ENCODE assay signal across 29 cellular contexts in genomic region chr10:117294039-117294438, GRCh38. TPM values are rescaled to one million over a fixed set of nuclear protein-coding genes. Genes with fewer than 3 reads are reported as not detected.
"Had no signal": no experiment of that assay in that cellular context is flagged by ENCODE, and none has a peak within 500 bp of the region (broad histone marks: within the 10 kb centered on the region; RNA-seq: fewer than 3 reads in every experiment).

No MANE protein-coding gene starts in this region.

- H3K27me3 ChIP-seq: ovary, right lobe of liver, sigmoid colon, stomach, thyroid gland, tibial nerve, upper lobe of left lung, vagina had no signal

- ATAC-seq: natural killer cell treated with Interleukin-12 subunit alpha and Interleukin-12 subunit beta and Interleukin-15 and Interleukin-18, amount 100 ng/mL, for 72 hours; psoas muscle; right cardiac atrium; right lobe of liver; stimulated activated effector memory CD8-positive, alpha-beta T cell treated with anti-CD3 and anti-CD28 coated beads, Interleukin-12 subunit alpha, Interleukin-12 subunit beta, amount 100 ng/mL, for 72 hours; stimulated activated naive B cell treated with anti-CD40 and anti-IgM and Interleukin-4, amounts not matched to agents 10 μg/mL and 1 μg/mL and 100 μg/mL, for 72 hours had no signal

- H3K4me1 Mint-ChIP-seq: nephron progenitor cell, neural crest cell had no signal

- H3K27ac Mint-ChIP-seq: natural killer cell treated with Interleukin-12 subunit alpha and Interleukin-12 subunit beta and Interleukin-15 and Interleukin-18, amount 100 ng/mL, for 72 hours; nephron progenitor cell; progenitor cell of endocrine pancreas; stimulated activated effector memory CD8-positive, alpha-beta T cell treated with anti-CD3 and anti-CD28 coated beads, Interleukin-12 subunit alpha, Interleukin-12 subunit beta, amount 100 ng/mL, for 72 hours; stimulated activated naive B cell treated with anti-CD40 and anti-IgM and Interleukin-4, amounts not matched to agents 10 μg/mL and 1 μg/mL and 100 μg/mL, for 72 hours; stimulated activated naive CD8-positive, alpha-beta T cell treated with anti-CD3 and anti-CD28 coated beads, Interleukin-15, Interleukin-2, amounts not matched to agents 100 ng/mL and 50 ng/mL, for 24 hours had no signal

- H3K4me3 ChIP-seq: ovary, psoas muscle, right lobe of liver, sigmoid colon, stomach, thoracic aorta, thyroid gland, tibial nerve, upper lobe of left lung, vagina had no signal

- H3K9ac ChIP-seq: parathyroid adenoma had no signal

- H3K27me3 Mint-ChIP-seq: natural killer cell treated with Interleukin-12 subunit alpha and Interleukin-12 subunit beta and Interleukin-15 and Interleukin-18, amount 100 ng/mL, for 72 hours; progenitor cell of endocrine pancreas; stimulated activated naive B cell treated with anti-CD40 and anti-IgM and Interleukin-4, amounts not matched to agents 10 μg/mL and 1 μg/mL and 100 μg/mL, for 72 hours; stimulated activated naive CD8-positive, alpha-beta T cell treated with anti-CD3 and anti-CD28 coated beads, Interleukin-15, Interleukin-2, amounts not matched to agents 100 ng/mL and 50 ng/mL, for 24 hours had no signal

- FAIRE-seq: small intestine had no signal

- H3K36me3 ChIP-seq: ovary, thoracic aorta, thyroid gland had no signal

- DNase-seq: nephron progenitor cell; occipital lobe; ovary; posterior cingulate gyrus; psoas muscle; right cardiac atrium; right lobe of liver; sigmoid colon; small intestine; stimulated activated CD4-positive, alpha-beta T cell treated with anti-CD3 and anti-CD28 coated beads, Interleukin-15, amount 100 ng/mL, for 24 hours; stimulated activated CD4-positive, alpha-beta T cell treated with anti-CD3 and anti-CD28 coated beads, Interleukin-2, amount 100 ng/mL, for 24 hours; stimulated activated CD4-positive, alpha-beta T cell treated with anti-CD3 and anti-CD28 coated beads, Interleukin-2, amount 100 ng/mL, for 48 hours; stimulated activated CD4-positive, alpha-beta T cell treated with anti-CD3 and anti-CD28 coated beads, Interleukin-4, amount 100 ng/mL, for 24 hours; stimulated activated naive B cell treated with anti-CD40 and anti-IgM and Interleukin-4, amounts not matched to agents 10 μg/mL and 1 μg/mL and 100 μg/mL, for 72 hours; stimulated activated naive CD4-positive, alpha-beta T cell treated with Interleukin-2 at 50 U/mL for 16 hours; stomach; thyroid gland; trophoblast cell; upper lobe of left lung had no signal

- H3K4me3 Mint-ChIP-seq: natural killer cell treated with Interleukin-12 subunit alpha and Interleukin-12 subunit beta and Interleukin-15 and Interleukin-18, amount 100 ng/mL, for 72 hours; nephron progenitor cell; neural crest cell; stimulated activated effector memory CD8-positive, alpha-beta T cell treated with anti-CD3 and anti-CD28 coated beads, Interleukin-12 subunit alpha, Interleukin-12 subunit beta, amount 100 ng/mL, for 72 hours; stimulated activated naive B cell treated with anti-CD40 and anti-IgM and Interleukin-4, amounts not matched to agents 10 μg/mL and 1 μg/mL and 100 μg/mL, for 72 hours; stimulated activated naive CD8-positive, alpha-beta T cell treated with anti-CD3 and anti-CD28 coated beads, Interleukin-15, Interleukin-2, amounts not matched to agents 100 ng/mL and 50 ng/mL, for 24 hours had no signal

- H3K27ac ChIP-seq: ovary, parathyroid adenoma, psoas muscle, right lobe of liver, sigmoid colon, stomach, thoracic aorta, thyroid gland, tibial nerve, upper lobe of left lung, vagina had no signal

- H3K4me1 ChIP-seq: parathyroid adenoma, right lobe of liver, sigmoid colon, thyroid gland, tibial nerve, upper lobe of left lung, vagina had no signal

- H3K9me3 ChIP-seq: ovary, psoas muscle, right lobe of liver, sigmoid colon, stomach, thoracic aorta, thyroid gland, tibial nerve, upper lobe of left lung, vagina had no signal

- H3K9me3 Mint-ChIP-seq: natural killer cell treated with Interleukin-12 subunit alpha and Interleukin-12 subunit beta and Interleukin-15 and Interleukin-18, amount 100 ng/mL, for 72 hours; stimulated activated effector memory CD8-positive, alpha-beta T cell treated with anti-CD3 and anti-CD28 coated beads, Interleukin-12 subunit alpha, Interleukin-12 subunit beta, amount 100 ng/mL, for 72 hours; stimulated activated naive B cell treated with anti-CD40 and anti-IgM and Interleukin-4, amounts not matched to agents 10 μg/mL and 1 μg/mL and 100 μg/mL, for 72 hours; stimulated activated naive CD8-positive, alpha-beta T cell treated with anti-CD3 and anti-CD28 coated beads, Interleukin-15, Interleukin-2, amounts not matched to agents 100 ng/mL and 50 ng/mL, for 24 hours had no signal

- H2AFZ ChIP-seq: parathyroid adenoma had no signal

RNA-seq across cellular contexts. Expression of gene SLC18A2, which starts 53.1 kb away (rescaled TPM):
- total RNA-seq: occipital lobe, osteoblast had no signal
